30 cellular contexts compared by ENCODE assay signal in genomic region chr3:147380271-147380995, GRCh38. TPM values are rescaled to one million over a fixed set of nuclear protein-coding genes. Genes with fewer than 3 reads are reported as not detected.
"Had no signal": no experiment of that assay in that cellular context is flagged by ENCODE, and none has a peak within 500 bp of the region (broad histone marks: within the 10 kb centered on the region; RNA-seq: fewer than 3 reads in every experiment).

No MANE protein-coding gene starts in this region.

- H3K4me3 ChIP-seq: ascending aorta, esophagus squamous epithelium, gastrocnemius medialis, spleen, thoracic aorta, upper lobe of left lung had no signal

- H3K27ac ChIP-seq: ascending aorta, esophagus squamous epithelium, gastrocnemius medialis, spleen, thoracic aorta, upper lobe of left lung, VCaP had no signal

- ATAC-seq: activated naive CD4-positive, alpha-beta T cell treated with anti-CD3 and anti-CD28 coated beads, Interleukin-2, amount 50 U/mL, for 72 hours; activated T-helper 17 cell treated with anti-CD3 and anti-CD28 coated beads, Interleukin-2, amount 50 U/mL, for 72 hours; effector memory CD8-positive, alpha-beta T cell; gastrocnemius medialis; left cardiac atrium; T-cell had no signal

- H3K9me3 ChIP-seq: ascending aorta, esophagus squamous epithelium, gastrocnemius medialis, thoracic aorta had no signal

- H3K36me3 ChIP-seq: ascending aorta, esophagus squamous epithelium, gastrocnemius medialis, spleen, thoracic aorta, upper lobe of left lung had no signal

- H3K9me3 Mint-ChIP-seq: memory B cell; nephron; T-helper 2 cell treated with Interferon-gamma antibody and Interleukin-4, amounts not matched to agents 5 μg/mL and 100 μg/mL, for 36 hours had no signal

- H3K4me1 Mint-ChIP-seq: activated T-helper 17 cell treated with anti-CD3 and anti-CD28 coated beads, Interleukin-2, amount 50 U/mL, for 72 hours; central memory CD8-positive, alpha-beta T cell; memory B cell; T-cell had no signal

- H3K4me3 Mint-ChIP-seq: activated T-cell treated with anti-CD3 and anti-CD28 coated beads, Interleukin-2, amount 50 U/mL, for 24 hours; activated T-helper 17 cell treated with anti-CD3 and anti-CD28 coated beads, Interleukin-2, amount 50 U/mL, for 72 hours; central memory CD8-positive, alpha-beta T cell; effector memory CD8-positive, alpha-beta T cell; memory B cell; nephron; T-cell; T-helper 2 cell treated with Interferon-gamma antibody and Interleukin-4, amounts not matched to agents 5 μg/mL and 100 μg/mL, for 36 hours had no signal

- H3K36me3 Mint-ChIP-seq: memory B cell, T-cell had no signal

- H3K4me1 ChIP-seq: ascending aorta, esophagus squamous epithelium, gastrocnemius medialis, spleen, upper lobe of left lung had no signal

- H3K27ac Mint-ChIP-seq: activated naive CD4-positive, alpha-beta T cell treated with anti-CD3 and anti-CD28 coated beads, Interleukin-2, amount 50 U/mL, for 72 hours; activated T-cell treated with anti-CD3 and anti-CD28 coated beads, Interleukin-2, amount 50 U/mL, for 24 hours; activated T-helper 17 cell treated with anti-CD3 and anti-CD28 coated beads, Interleukin-2, amount 50 U/mL, for 72 hours; effector memory CD8-positive, alpha-beta T cell; memory B cell; progenitor cell of endocrine pancreas; T-cell; T-helper 2 cell treated with Interferon-gamma antibody and Interleukin-4, amounts not matched to agents 5 μg/mL and 100 μg/mL, for 36 hours had no signal

- DNase-seq: activated CD4-positive, CD25-positive, alpha-beta regulatory T cell treated with anti-CD3 and anti-CD28 coated beads, Interleukin-2, amount 50 U/mL, for 72 hours; activated CD8-positive, alpha-beta memory T cell treated with anti-CD3 and anti-CD28 coated beads for 24 hours; activated CD8-positive, alpha-beta memory T cell treated with anti-CD3 and anti-CD28 coated beads, Interleukin-2, amount 50 U/mL, for 4 hours; activated T-cell treated with anti-CD3 and anti-CD28 coated beads, Interleukin-2, amount 50 U/mL, for 24 hours; effector memory CD8-positive, alpha-beta T cell; esophagus squamous epithelium; gastrocnemius medialis; hippocampal formation; islet precursor cell; left cardiac atrium; occipital lobe; spleen; stimulated activated CD4-positive, alpha-beta T cell treated with anti-CD3 and anti-CD28 coated beads, Interleukin-4, amount 100 ng/mL, for 1 hour; stimulated activated naive CD4-positive, alpha-beta T cell treated with Interleukin-2 at 50 U/mL for 16 hours; T-cell; upper lobe of left lung had no signal

RNA-seq across cellular contexts. Expression of gene ZIC4, which starts 25.9 kb away (rescaled TPM):
- total RNA-seq: activated naive CD4-positive, alpha-beta T cell treated with anti-CD3 and anti-CD28 coated beads, Interleukin-2, amount 50 U/mL, for 72 hours; activated T-helper 17 cell treated with anti-CD3 and anti-CD28 coated beads, Interleukin-2, amount 50 U/mL, for 72 hours; ascending aorta; dermis microvascular lymphatic vessel endothelial cell; esophagus squamous epithelium; left cardiac atrium; liver; mononuclear cell; progenitor cell of endocrine pancreas; spleen; T-cell; thoracic aorta; upper lobe of left lung had no signal
- polyA plus RNA-seq: adipose tissue, spleen had no signal

RNA-seq across cellular contexts. Expression of gene ZIC1, which starts 28.7 kb away (rescaled TPM):
- total RNA-seq: activated naive CD4-positive, alpha-beta T cell treated with anti-CD3 and anti-CD28 coated beads, Interleukin-2, amount 50 U/mL, for 72 hours; activated T-helper 17 cell treated with anti-CD3 and anti-CD28 coated beads, Interleukin-2, amount 50 U/mL, for 72 hours; dermis microvascular lymphatic vessel endothelial cell; esophagus squamous epithelium; left cardiac atrium; liver; mononuclear cell; spleen; T-cell; upper lobe of left lung had no signal
- polyA plus RNA-seq: spleen had no signal
